ENCODE assay signal across 25 cellular contexts in the genomic region with DNA sequence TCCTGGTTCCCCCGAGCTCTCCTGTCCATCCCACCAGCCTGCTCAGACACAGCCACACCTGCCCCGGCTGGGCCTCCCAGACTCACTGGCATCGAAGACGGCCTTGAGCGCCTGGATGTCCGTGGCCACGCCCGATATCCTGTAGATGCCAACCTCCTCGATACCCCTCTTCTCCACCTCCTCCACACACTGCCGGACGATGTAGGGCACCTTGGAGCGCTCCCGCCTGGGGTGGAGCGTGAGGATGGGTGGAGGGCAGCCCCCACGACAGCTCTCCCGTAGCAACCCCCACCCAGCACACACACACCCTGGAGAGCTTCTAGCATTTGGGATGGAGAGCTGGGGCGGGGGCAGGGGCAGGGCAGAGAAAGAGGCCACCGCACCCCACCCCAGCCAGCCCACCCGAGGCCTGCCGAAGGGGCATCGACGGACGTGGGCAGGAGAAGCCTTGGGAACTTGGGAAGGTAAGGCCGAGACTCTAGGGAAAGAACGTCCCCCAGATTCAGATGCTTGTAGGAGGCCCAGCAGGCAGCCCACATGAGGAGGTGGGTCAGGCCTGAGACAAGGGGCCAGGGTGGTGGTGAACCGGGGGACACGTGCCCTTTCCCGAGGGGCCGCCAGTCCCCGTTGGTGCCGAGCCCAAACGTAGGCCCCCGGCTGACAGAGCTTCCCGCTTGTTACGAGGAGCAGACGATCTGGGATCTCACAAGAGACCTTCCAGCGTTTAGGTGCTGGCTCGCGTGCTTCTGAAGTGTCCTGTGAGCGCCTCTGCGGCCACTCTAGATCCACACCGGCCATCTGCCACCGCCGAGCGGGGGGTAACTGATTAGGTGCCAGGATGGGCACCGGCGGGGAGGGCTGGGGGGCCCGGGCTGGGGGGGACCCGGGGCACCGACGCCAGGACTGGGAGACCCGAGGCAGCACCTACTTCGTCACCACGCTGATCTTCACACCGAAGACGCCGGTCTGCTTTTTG. TPM values are rescaled to one million over a fixed set of nuclear protein-coding genes. Genes with fewer than 3 reads are reported as not detected.
A peak's percentile ranks its signal among the peaks of the same experiment; 100 is the strongest.
DNase-seq lines count a peak whose midpoint lies in the region; ATAC-seq and TF ChIP-seq lines count a peak whose summit lies in the region.
"Had no signal": no experiment of that assay in that cellular context is flagged by ENCODE, and none has a peak within 500 bp of the region (broad histone marks: within the 10 kb centered on the region; RNA-seq: fewer than 3 reads in every experiment).

No MANE protein-coding gene starts in this region.

- ATAC-seq in Right ventricle myocardium superior (ENCODE audit: poor library complexity) (no peak), Right ventricle myocardium inferior (no peak), T-helper 17 cell (no peak), left ventricle myocardium superior (no peak)
- no peak for ATAC-seq in activated CD8-positive, alpha-beta memory T cell treated with anti-CD3 and anti-CD28 coated beads, Interleukin-2, amount 10 ng/mL, durations not matched to agents 7 days and 5 days
- ATAC-seq: activated CD8-positive, alpha-beta T cell treated with anti-CD3 and anti-CD28 coated beads for 36 hours had no signal

- peak; percentile 38 for DNase-seq in Right ventricle myocardium superior
- DNase-seq in Right ventricle myocardium inferior (ENCODE audit: missing footprints) = no peak
- no peak for DNase-seq in T-helper 17 cell
- DNase-seq in left ventricle myocardium superior = peak; percentile 32
- DNase-seq in activated CD8-positive, alpha-beta memory T cell treated with anti-CD3 and anti-CD28 coated beads, Interleukin-2, amount 10 ng/mL, durations not matched to agents 7 days and 5 days = no peak
- no peak for DNase-seq in H4 (ENCODE audit: low spot score)
- no peak for DNase-seq in GM13976 (ENCODE audit: low spot score)
- DNase-seq: activated CD4-positive, CD25-positive, alpha-beta regulatory T cell treated with anti-CD3 and anti-CD28 coated beads, Interleukin-2, amount 50 U/mL, for 72 hours; activated CD8-positive, alpha-beta T cell treated with anti-CD3 and anti-CD28 coated beads for 36 hours; activated naive CD4-positive, alpha-beta T cell treated with anti-CD3 and anti-CD28 coated beads, Interleukin-2, amount 50 U/mL, for 16 hours; amniotic stem cell; CD4-positive, CD25-positive, alpha-beta regulatory T cell; effector memory CD4-positive, alpha-beta T cell; NCI-H1694; NCI-H446 treated with DMSO at 0.1 percent for 48 hours; RPMI8226; stimulated activated CD4-positive, alpha-beta T cell treated with anti-CD3 and anti-CD28 coated beads, Interleukin-1b, Interleukin-23, amount 100 ng/mL, for 48 hours; stimulated activated naive CD4-positive, alpha-beta T cell treated with Interleukin-2 at 50 U/mL for 16 hours had no signal

- H3K36me3 Mint-ChIP-seq in T-helper 17 cell (ENCODE audit: low read depth) = no peaks in the 10 kb centered on the region
- peaks cover 1% of the 10 kb centered on the region for H3K36me3 Mint-ChIP-seq in activated CD8-positive, alpha-beta memory T cell treated with anti-CD3 and anti-CD28 coated beads, Interleukin-2, amount 10 ng/mL, durations not matched to agents 7 days and 5 days
- H3K36me3 Mint-ChIP-seq: CD4-positive, CD25-positive, alpha-beta regulatory T cell had no signal

- peaks cover 4% of the 10 kb centered on the region for H3K4me1 Mint-ChIP-seq in T-helper 17 cell
- no peaks in the 10 kb centered on the region for H3K4me1 Mint-ChIP-seq in activated CD8-positive, alpha-beta memory T cell treated with anti-CD3 and anti-CD28 coated beads, Interleukin-2, amount 10 ng/mL, durations not matched to agents 7 days and 5 days
- H3K4me1 Mint-ChIP-seq: CD4-positive, CD25-positive, alpha-beta regulatory T cell had no signal

- intact Hi-C loops in Right ventricle myocardium superior (cut with DNase I) = no loop called here
- intact Hi-C loops in Right ventricle myocardium inferior (cut with DNase I) = no loop called here
- intact Hi-C loops in left ventricle myocardium superior (cut with micrococcal nuclease) = no loop called here

- CTCF ChIA-PET in activated CD8-positive, alpha-beta memory T cell treated with anti-CD3 and anti-CD28 coated beads, Interleukin-2, amount 10 ng/mL, durations not matched to agents 7 days and 5 days (lab: Charles Lee) = interaction anchor here (1.3 kb wide), 1 partner anchor 13 kb away, joined by 3 read pairs; no protein-coding TSS in a partner anchor

- no peaks in the 10 kb centered on the region for H3K9me3 Mint-ChIP-seq in activated CD8-positive, alpha-beta memory T cell treated with anti-CD3 and anti-CD28 coated beads, Interleukin-2, amount 10 ng/mL, durations not matched to agents 7 days and 5 days (ENCODE audit: low read depth)
- H3K9me3 Mint-ChIP-seq: activated CD8-positive, alpha-beta T cell treated with anti-CD3 and anti-CD28 coated beads for 36 hours; CD4-positive, CD25-positive, alpha-beta regulatory T cell; T-helper 1 cell treated with Interleukin-12 subunit alpha and Interleukin-12 subunit beta and Interleukin-4 antibody, amounts not matched to agents 30 μg/mL and 1 μg/mL, for 36 hours had no signal

- H3K4me3 Mint-ChIP-seq in T-helper 17 cell = peak overlapping the region; percentile 65
- no peak overlapping the region for H3K4me3 Mint-ChIP-seq in activated CD8-positive, alpha-beta memory T cell treated with anti-CD3 and anti-CD28 coated beads, Interleukin-2, amount 10 ng/mL, durations not matched to agents 7 days and 5 days
- H3K4me3 Mint-ChIP-seq: activated CD8-positive, alpha-beta T cell treated with anti-CD3 and anti-CD28 coated beads for 36 hours; CD4-positive, CD25-positive, alpha-beta regulatory T cell; T-helper 1 cell treated with Interleukin-12 subunit alpha and Interleukin-12 subunit beta and Interleukin-4 antibody, amounts not matched to agents 30 μg/mL and 1 μg/mL, for 36 hours had no signal

- H3K27me3 Mint-ChIP-seq in T-helper 17 cell = no peaks in the 10 kb centered on the region
- H3K27me3 Mint-ChIP-seq in activated CD8-positive, alpha-beta memory T cell treated with anti-CD3 and anti-CD28 coated beads, Interleukin-2, amount 10 ng/mL, durations not matched to agents 7 days and 5 days = no peaks in the 10 kb centered on the region
- H3K27me3 Mint-ChIP-seq: activated CD8-positive, alpha-beta T cell treated with anti-CD3 and anti-CD28 coated beads for 36 hours; CD4-positive, CD25-positive, alpha-beta regulatory T cell had no signal

- no peak overlapping the region for H3K27ac Mint-ChIP-seq in T-helper 17 cell
- H3K27ac Mint-ChIP-seq in activated CD8-positive, alpha-beta memory T cell treated with anti-CD3 and anti-CD28 coated beads, Interleukin-2, amount 10 ng/mL, durations not matched to agents 7 days and 5 days = no peak overlapping the region
- H3K27ac Mint-ChIP-seq: activated CD8-positive, alpha-beta T cell treated with anti-CD3 and anti-CD28 coated beads for 36 hours; CD4-positive, CD25-positive, alpha-beta regulatory T cell; T-helper 1 cell treated with Interleukin-12 subunit alpha and Interleukin-12 subunit beta and Interleukin-4 antibody, amounts not matched to agents 30 μg/mL and 1 μg/mL, for 36 hours had no signal

- H3K27ac ChIP-seq in temporal lobe (ENCODE audit: low read depth, low read length) = peak overlapping the region; percentile 36
- H3K27ac ChIP-seq: epithelial cell of prostate, hepatocyte, parathyroid adenoma, SK-N-MC, suprapubic skin had no signal

- TF ChIP-seq CTCF in GM13976 (IDR thresholded peaks at IDR 0.05; ENCODE audit: borderline replicate concordance, control extremely low read depth, extremely low read depth, insufficient read depth, missing control alignments) = no peak

- in situ Hi-C loops in GM13976 (cut with MboI; ENCODE audit: low sequenced_read_pairs, unreplicated experiment) = no loop called here

- H3K9me3 ChIP-seq in T-helper 17 cell (ENCODE audit: control insufficient read depth, low read length, poor library complexity, severe bottlenecking) = no peaks in the 10 kb centered on the region
- H3K9me3 ChIP-seq: suprapubic skin had no signal

RNA-seq across cellular contexts. Expression of gene TIMM22, which starts 15.1 kb away (rescaled TPM):
- total RNA-seq in Right ventricle myocardium superior = 17.1 TPM
- total RNA-seq in Right ventricle myocardium inferior = 17.3 TPM
- 1 to 10 TPM; 7.4 to 8.3 TPM for total RNA-seq in T-helper 17 cell
- total RNA-seq in left ventricle myocardium superior = 15.8 TPM
- 9.1 TPM for total RNA-seq in temporal lobe
- 10 to 100 TPM in 1 of 2 experiments, 1 to 10 TPM in 1; 9.7 to 12.5 TPM for total RNA-seq in activated CD8-positive, alpha-beta memory T cell treated with anti-CD3 and anti-CD28 coated beads, Interleukin-2, amount 10 ng/mL, durations not matched to agents 7 days and 5 days
- 34.0 and 36.9 TPM in 2 replicates for total RNA-seq in H4 (2014; rRNA removed; shearing (Covaris generic))

RNA-seq across cellular contexts. Expression of gene NXN, which starts 32.5 kb away (rescaled TPM):
- total RNA-seq in Right ventricle myocardium superior (20.2 TPM), Right ventricle myocardium inferior (18.5 TPM), T-helper 17 cell (1 to 10 TPM; 3.3 to 4.4 TPM), left ventricle myocardium superior (18.9 TPM), temporal lobe (15.0 TPM)
- under 1 TPM; 0.14 to 0.70 TPM for total RNA-seq in activated CD8-positive, alpha-beta memory T cell treated with anti-CD3 and anti-CD28 coated beads, Interleukin-2, amount 10 ng/mL, durations not matched to agents 7 days and 5 days
- 47.1 and 51.8 TPM in 2 replicates for total RNA-seq in H4 (2014; rRNA removed; shearing (Covaris generic))

Comparison
In these comparisons a context has a peak if more than half of its experiments do, and no peak if none do; other contexts are left out.
1. DNase-seq: peak in Right ventricle myocardium superior (single experiment) and left ventricle myocardium superior (single experiment); none in Right ventricle myocardium inferior (single experiment), T-helper 17 cell (0 of 3), activated CD8-positive, alpha-beta memory T cell treated with anti-CD3 and anti-CD28 coated beads, Interleukin-2, amount 10 ng/mL, durations not matched to agents 7 days and 5 days (single experiment), H4 (single experiment) and GM13976 (single experiment).